In genomic region chr21:32826317-32827167, GRCh38 we compare ENCODE assay signal across 8 cellular contexts. TPM values are rescaled to one million over a fixed set of nuclear protein-coding genes. Genes with fewer than 3 reads are reported as not detected.
DNase-seq lines count a peak whose midpoint lies in the region; ATAC-seq lines count a peak whose summit lies in the region.

No MANE protein-coding gene starts in this region.

- no peak overlapping the region for H3K27ac Mint-ChIP-seq in activated T-cell treated with anti-CD3 and anti-CD28 coated beads, Interleukin-2, amount 50 U/mL, for 72 hours

- H3K4me3 Mint-ChIP-seq in activated T-cell treated with anti-CD3 and anti-CD28 coated beads, Interleukin-2, amount 50 U/mL, for 72 hours, result no peak overlapping the region

- DNase-seq in DMS 273 (lab: John Stamatoyannopoulos, UW; ENCODE audit: unreplicated experiment) (peak; percentile 65), DMS 273 treated with DMSO at 0.1 percent for 48 hours (lab: John Stamatoyannopoulos, UW) (no peak), NCI-H748 treated with DMSO at 0.1 percent for 48 hours (lab: John Stamatoyannopoulos, UW) (peak; percentile 23), glomerular visceral epithelial cell (ENCODE audit: extremely low spot score) (peak; percentile 48), pons (ENCODE audit: low spot score) (peak; percentile 89)
- peak; percentile 26 to 30 for DNase-seq in activated T-cell treated with anti-CD3 and anti-CD28 coated beads, Interleukin-2, amount 50 U/mL, for 72 hours

- H3K9me3 Mint-ChIP-seq in activated T-cell treated with anti-CD3 and anti-CD28 coated beads, Interleukin-2, amount 50 U/mL, for 72 hours, result peaks cover 0 to 2% of the 10 kb centered on the region in 2 donors

- H3K36me3 Mint-ChIP-seq in activated T-cell treated with anti-CD3 and anti-CD28 coated beads, Interleukin-2, amount 50 U/mL, for 72 hours (ENCODE audit: insufficient read depth in 2 of 2), result no peaks in the 10 kb centered on the region

- H3K4me1 Mint-ChIP-seq in activated T-cell treated with anti-CD3 and anti-CD28 coated beads, Interleukin-2, amount 50 U/mL, for 72 hours (ENCODE audit: low read depth), result no peaks in the 10 kb centered on the region

- ATAC-seq in HG02840 (IDR thresholded peaks at IDR 0.05; ENCODE audit: low FRiP score, unreplicated experiment) (peak; percentile 54), HG02981 (IDR thresholded peaks at IDR 0.05; ENCODE audit: unreplicated experiment) (no peak)
- ATAC-seq in activated T-cell treated with anti-CD3 and anti-CD28 coated beads, Interleukin-2, amount 50 U/mL, for 72 hours (replicated peaks in 1 of 2), result peak; percentile 83

- peaks cover 9% of the 10 kb centered on the region for H3K27me3 Mint-ChIP-seq in activated T-cell treated with anti-CD3 and anti-CD28 coated beads, Interleukin-2, amount 50 U/mL, for 72 hours (ENCODE audit: low read depth)

RNA-seq across cellular contexts. Expression of gene PAXBP1, which starts 55.0 kb away (rescaled TPM):
- 10 to 100 TPM; 57.5 to 65.0 TPM for total RNA-seq in activated T-cell treated with anti-CD3 and anti-CD28 coated beads, Interleukin-2, amount 50 U/mL, for 72 hours
